Comparison of ENCODE assay signal across 26 cellular contexts in the genomic region with DNA sequence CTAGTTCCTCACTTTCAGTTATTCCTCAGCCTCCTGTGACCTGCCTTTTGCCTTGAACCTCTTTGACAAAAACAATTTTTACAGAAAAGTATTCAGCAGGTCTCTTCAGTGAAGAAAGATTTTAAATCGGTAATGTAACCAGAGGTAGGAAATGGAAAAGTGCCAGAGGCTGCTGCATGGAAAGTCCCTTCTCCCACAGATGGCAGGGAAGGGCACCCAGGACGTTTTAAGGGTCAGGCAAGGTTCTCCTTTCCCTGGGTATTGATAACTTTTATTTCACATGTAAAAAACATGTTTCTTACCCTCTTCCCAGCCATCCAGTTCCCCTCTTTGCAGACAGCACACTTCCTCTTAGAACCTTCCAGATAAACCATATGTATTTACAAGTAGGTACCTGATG.
"Had no signal": no experiment of that assay in that cellular context is flagged by ENCODE, and none has a peak within 500 bp of the region (broad histone marks: within the 10 kb centered on the region; RNA-seq: fewer than 3 reads in every experiment).

No MANE protein-coding gene starts in this region.

- H3K9me3 ChIP-seq: gastroesophageal sphincter, left ventricle myocardium inferior, uterus had no signal

- H3K27me3 Mint-ChIP-seq: activated CD4-positive, alpha-beta memory T cell treated with anti-CD3 and anti-CD28 coated beads for 36 hours; stimulated activated memory B cell treated with anti-CD40 and anti-IgM and Interleukin-4, amounts not matched to agents 10 μg/mL and 1 μg/mL and 100 μg/mL, for 72 hours; T-helper 17 cell; type B pancreatic cell had no signal

- H3K4me1 Mint-ChIP-seq: nephron; stimulated activated memory B cell treated with anti-CD40 and anti-IgM and Interleukin-4, amounts not matched to agents 10 μg/mL and 1 μg/mL and 100 μg/mL, for 72 hours had no signal

- ATAC-seq: gastroesophageal sphincter; sciatic nerve; stimulated activated memory B cell treated with anti-CD40 and anti-IgM and Interleukin-4, amounts not matched to agents 10 μg/mL and 1 μg/mL and 100 μg/mL, for 72 hours; stimulated activated naive CD8-positive, alpha-beta T cell treated with anti-CD3 and anti-CD28 coated beads, Interleukin-15, amount 100 ng/mL, for 72 hours had no signal

- H3K36me3 ChIP-seq: gastroesophageal sphincter, left ventricle myocardium inferior, uterus, WERI-Rb-1 had no signal

- H3K9me3 Mint-ChIP-seq: activated CD4-positive, alpha-beta memory T cell treated with anti-CD3 and anti-CD28 coated beads for 36 hours; activated T-cell treated with anti-CD3 and anti-CD28 coated beads, Interleukin-2, amount 50 U/mL, for 72 hours; stimulated activated memory B cell treated with anti-CD40 and anti-IgM and Interleukin-4, amounts not matched to agents 10 μg/mL and 1 μg/mL and 100 μg/mL, for 72 hours; stimulated activated naive CD8-positive, alpha-beta T cell treated with anti-CD3 and anti-CD28 coated beads, Interleukin-15, amount 100 ng/mL, for 72 hours had no signal

- H3K4me3 Mint-ChIP-seq: activated CD4-positive, alpha-beta memory T cell treated with anti-CD3 and anti-CD28 coated beads for 36 hours; activated naive CD8-positive, alpha-beta T cell; activated T-cell treated with anti-CD3 and anti-CD28 coated beads, Interleukin-2, amount 50 U/mL, for 72 hours; nephron; stimulated activated memory B cell treated with anti-CD40 and anti-IgM and Interleukin-4, amounts not matched to agents 10 μg/mL and 1 μg/mL and 100 μg/mL, for 72 hours; stimulated activated naive CD8-positive, alpha-beta T cell treated with anti-CD3 and anti-CD28 coated beads, Interleukin-15, amount 100 ng/mL, for 72 hours; T-helper 17 cell; type B pancreatic cell had no signal

- H3K27ac ChIP-seq: coronary artery, dorsolateral prefrontal cortex, gastroesophageal sphincter, left ventricle myocardium inferior, uterus, WERI-Rb-1 had no signal

- H3K4me1 ChIP-seq: gastroesophageal sphincter, left ventricle myocardium inferior, uterus had no signal

- H3K27me3 ChIP-seq: gastroesophageal sphincter, uterus had no signal

- H3K36me3 Mint-ChIP-seq: activated CD4-positive, alpha-beta memory T cell treated with anti-CD3 and anti-CD28 coated beads for 36 hours; activated naive CD8-positive, alpha-beta T cell; stimulated activated memory B cell treated with anti-CD40 and anti-IgM and Interleukin-4, amounts not matched to agents 10 μg/mL and 1 μg/mL and 100 μg/mL, for 72 hours; type B pancreatic cell had no signal

- H3K4me3 ChIP-seq: coronary artery, dorsolateral prefrontal cortex, gastroesophageal sphincter, left ventricle myocardium inferior, skin epidermis, uterus had no signal

- DNase-seq: activated CD4-positive, alpha-beta T cell treated with anti-CD3 and anti-CD28 coated beads for 48 hours; activated effector memory CD4-positive, alpha-beta T cell treated with Interleukin-2 at 50 U/mL for 16 hours; activated naive CD4-positive, alpha-beta T cell treated with Interleukin-2 at 50 U/mL for 16 hours; activated T-cell treated with anti-CD3 and anti-CD28 coated beads for 4 hours; activated T-cell treated with anti-CD3 and anti-CD28 coated beads, Interleukin-2, amount 50 U/mL, for 72 hours; anterior cingulate cortex; dorsolateral prefrontal cortex; effector memory CD4-positive, alpha-beta T cell; erythroblast; left ventricle myocardium inferior; stimulated activated CD4-positive, alpha-beta T cell treated with anti-CD3 and anti-CD28 coated beads, Interleukin-4, amount 100 ng/mL, for 24 hours; stimulated activated naive CD8-positive, alpha-beta T cell treated with anti-CD3 and anti-CD28 coated beads, Interleukin-15, amount 100 ng/mL, for 72 hours; substantia nigra; T-helper 17 cell; T1000; uterus; WERI-Rb-1 had no signal

- H3K27ac Mint-ChIP-seq: activated CD4-positive, alpha-beta memory T cell treated with anti-CD3 and anti-CD28 coated beads for 36 hours; activated naive CD8-positive, alpha-beta T cell; activated T-cell treated with anti-CD3 and anti-CD28 coated beads, Interleukin-2, amount 50 U/mL, for 72 hours; nephron; stimulated activated memory B cell treated with anti-CD40 and anti-IgM and Interleukin-4, amounts not matched to agents 10 μg/mL and 1 μg/mL and 100 μg/mL, for 72 hours; stimulated activated naive CD8-positive, alpha-beta T cell treated with anti-CD3 and anti-CD28 coated beads, Interleukin-15, amount 100 ng/mL, for 72 hours; T-helper 17 cell; type B pancreatic cell had no signal
